1 cellular context compared by ENCODE assay signal in the genomic region with DNA sequence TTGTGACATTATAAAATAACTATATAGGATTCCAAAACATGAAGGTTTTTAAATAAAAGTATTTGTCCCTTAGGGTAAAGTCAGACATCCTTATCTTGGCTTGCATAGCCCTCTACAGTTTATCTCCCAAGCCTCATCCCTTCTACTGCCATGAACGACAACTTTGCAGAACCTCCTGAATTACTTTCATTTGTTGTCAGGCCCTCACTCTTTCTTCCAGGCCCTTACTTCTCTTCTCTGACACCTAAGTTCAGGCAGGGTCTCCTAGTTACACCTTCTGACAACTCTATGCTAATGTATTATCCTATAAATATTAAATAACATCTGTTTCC.
TF ChIP-seq lines count a peak whose summit lies in the region.

No MANE protein-coding gene starts in this region.

TF ChIP-seq in GM12878, 131 proteins besides CTCF, POLR2A, EP300 and RAD21:
- TF ChIP-seq CEBPB (IDR thresholded peaks at IDR 0.05; ENCODE audit: borderline replicate concordance in 1 of 2, low read depth in 2 of 2, low read length in 2 of 2) (no peak), SREBF2 (IDR thresholded peaks at IDR 0.05; ENCODE audit: low read length) (no peak), IKZF2 (IDR thresholded peaks at IDR 0.05) (no peak), GABPA (IDR thresholded peaks at IDR 0.05; ENCODE audit: low read depth) (no peak), IKZF1 (conservative IDR thresholded peaks at IDR 0.05) (no peak), CHD1 (IDR thresholded peaks at IDR 0.05; ENCODE audit: low read depth, low read length) (no peak), ZNF274 (IDR thresholded peaks at IDR 0.05; ENCODE audit: insufficient read depth, insufficient read length) (no peak), RB1 (IDR thresholded peaks at IDR 0.05; ENCODE audit: borderline replicate concordance) (no peak), TBL1XR1 (IDR thresholded peaks at IDR 0.05; ENCODE audit: low read depth, low read length) (no peak), CHD4 (IDR thresholded peaks at IDR 0.05) (no peak), ZNF384 (IDR thresholded peaks at IDR 0.05; ENCODE audit: borderline replicate concordance, low read depth, low read length) (no peak), CHD2 (IDR thresholded peaks at IDR 0.05; ENCODE audit: borderline replicate concordance, low read depth, low read length) (no peak), SRF (IDR thresholded peaks at IDR 0.05; ENCODE audit: low read depth in 2 of 2, low read length in 2 of 2) (no peak), SMAD1 (IDR thresholded peaks at IDR 0.05; ENCODE audit: low read depth, partially characterized antibody) (no peak), YY1 (IDR thresholded peaks at IDR 0.05; ENCODE audit: low read depth, low read length) (no peak)
- TF ChIP-seq, protein P1, sequence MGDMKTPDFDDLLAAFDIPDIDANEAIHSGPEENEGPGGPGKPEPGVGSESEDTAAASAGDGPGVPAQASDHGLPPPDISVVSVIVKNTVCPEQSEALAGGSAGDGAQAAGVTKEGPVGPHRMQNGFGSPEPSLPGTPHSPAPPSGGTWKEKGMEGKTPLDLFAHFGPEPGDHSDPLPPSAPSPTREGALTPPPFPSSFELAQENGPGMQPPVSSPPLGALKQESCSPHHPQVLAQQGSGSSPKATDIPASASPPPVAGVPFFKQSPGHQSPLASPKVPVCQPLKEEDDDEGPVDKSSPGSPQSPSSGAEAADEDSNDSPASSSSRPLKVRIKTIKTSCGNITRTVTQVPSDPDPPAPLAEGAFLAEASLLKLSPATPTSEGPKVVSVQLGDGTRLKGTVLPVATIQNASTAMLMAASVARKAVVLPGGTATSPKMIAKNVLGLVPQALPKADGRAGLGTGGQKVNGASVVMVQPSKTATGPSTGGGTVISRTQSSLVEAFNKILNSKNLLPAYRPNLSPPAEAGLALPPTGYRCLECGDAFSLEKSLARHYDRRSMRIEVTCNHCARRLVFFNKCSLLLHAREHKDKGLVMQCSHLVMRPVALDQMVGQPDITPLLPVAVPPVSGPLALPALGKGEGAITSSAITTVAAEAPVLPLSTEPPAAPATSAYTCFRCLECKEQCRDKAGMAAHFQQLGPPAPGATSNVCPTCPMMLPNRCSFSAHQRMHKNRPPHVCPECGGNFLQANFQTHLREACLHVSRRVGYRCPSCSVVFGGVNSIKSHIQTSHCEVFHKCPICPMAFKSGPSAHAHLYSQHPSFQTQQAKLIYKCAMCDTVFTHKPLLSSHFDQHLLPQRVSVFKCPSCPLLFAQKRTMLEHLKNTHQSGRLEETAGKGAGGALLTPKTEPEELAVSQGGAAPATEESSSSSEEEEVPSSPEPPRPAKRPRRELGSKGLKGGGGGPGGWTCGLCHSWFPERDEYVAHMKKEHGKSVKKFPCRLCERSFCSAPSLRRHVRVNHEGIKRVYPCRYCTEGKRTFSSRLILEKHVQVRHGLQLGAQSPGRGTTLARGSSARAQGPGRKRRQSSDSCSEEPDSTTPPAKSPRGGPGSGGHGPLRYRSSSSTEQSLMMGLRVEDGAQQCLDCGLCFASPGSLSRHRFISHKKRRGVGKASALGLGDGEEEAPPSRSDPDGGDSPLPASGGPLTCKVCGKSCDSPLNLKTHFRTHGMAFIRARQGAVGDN (IDR thresholded peaks at IDR 0.05), result no peak
- TF ChIP-seq, protein P2, sequence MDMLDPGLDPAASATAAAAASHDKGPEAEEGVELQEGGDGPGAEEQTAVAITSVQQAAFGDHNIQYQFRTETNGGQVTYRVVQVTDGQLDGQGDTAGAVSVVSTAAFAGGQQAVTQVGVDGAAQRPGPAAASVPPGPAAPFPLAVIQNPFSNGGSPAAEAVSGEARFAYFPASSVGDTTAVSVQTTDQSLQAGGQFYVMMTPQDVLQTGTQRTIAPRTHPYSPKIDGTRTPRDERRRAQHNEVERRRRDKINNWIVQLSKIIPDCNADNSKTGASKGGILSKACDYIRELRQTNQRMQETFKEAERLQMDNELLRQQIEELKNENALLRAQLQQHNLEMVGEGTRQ (IDR thresholded peaks at IDR 0.05; ENCODE audit: borderline replicate concordance, low read depth, low read length), result no peak
